25 cellular contexts compared by ENCODE assay signal in the genomic region with DNA sequence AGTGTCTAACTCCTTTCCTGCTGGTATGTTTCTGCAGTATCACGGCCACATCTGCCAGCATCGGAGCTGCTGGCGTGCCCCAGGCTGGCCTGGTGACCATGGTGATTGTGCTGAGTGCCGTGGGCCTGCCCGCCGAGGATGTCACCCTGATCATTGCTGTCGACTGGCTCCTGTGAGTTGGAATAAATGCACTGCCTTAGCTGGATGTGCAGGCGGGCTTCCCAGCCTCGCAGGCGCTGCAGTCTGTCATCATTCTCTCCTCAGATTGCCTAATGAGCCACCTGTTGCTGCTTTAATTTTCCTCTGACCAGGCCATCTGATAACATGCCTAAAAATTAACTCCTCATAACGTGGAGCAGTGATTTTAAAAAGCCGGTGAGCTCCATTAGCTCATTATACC.
DNase-seq lines count a peak whose midpoint lies in the region; ATAC-seq and TF ChIP-seq lines count a peak whose summit lies in the region.
"Had no signal": no experiment of that assay in that cellular context is flagged by ENCODE, and none has a peak within 500 bp of the region (broad histone marks: within the 10 kb centered on the region; RNA-seq: fewer than 3 reads in every experiment).

No MANE protein-coding gene starts in this region.

- H3K4me1 ChIP-seq in gastrocnemius medialis: peaks cover 17 to 20% of the 10 kb centered on the region in 2 donors
- H3K4me1 ChIP-seq: SJSA1 had no signal

- no peaks in the 10 kb centered on the region for H3K27me3 ChIP-seq in gastrocnemius medialis
- H3K27me3 ChIP-seq: SJSA1 had no signal

- intact Hi-C loops in gastrocnemius medialis (cut with DNase I; ENCODE audit: low total_unique reads): no loop called here

- in situ Hi-C loops in gastrocnemius medialis (cut with MboI; ENCODE audit: low sequenced_read_pairs in 4 of 4): no loop called here

- H3K4me3 ChIP-seq in gastrocnemius medialis: no peak overlapping the region
- H3K4me3 ChIP-seq: GM23338, HAP-1, SJSA1 had no signal

- no peaks in the 10 kb centered on the region for H3K36me3 ChIP-seq in gastrocnemius medialis
- H3K36me3 ChIP-seq: HAP-1, SJSA1 had no signal

- peak; percentile 16 for DNase-seq in NCI-H1694 treated with DMSO at 0.1 percent for 48 hours (lab: John Stamatoyannopoulos, UW)
- DNase-seq in NCI-H1694 (lab: John Stamatoyannopoulos, UW): no peak
- peak; percentile 35 for DNase-seq in Ammon's horn (ENCODE audit: low spot score)
- peak; percentile 1 for DNase-seq in SK-N-DZ (ENCODE audit: low spot score)
- DNase-seq in gastrocnemius medialis: peak; percentile 22 to 54
- no peak for DNase-seq in dermis blood vessel endothelial cell
- DNase-seq in stimulated activated CD4-positive, alpha-beta T cell treated with anti-CD3 and anti-CD28 coated beads, Interleukin-12 subunit alpha, Interleukin-12 subunit beta, amount 100 ng/mL, for 4 hours: no peak
- DNase-seq in AG08395 (ENCODE audit: low spot score): no peak
- DNase-seq: ACHN; C1 segment of cervical spinal cord; Calu3; CD8-positive, alpha-beta memory T cell; DMS53; GDM1; KG1; NCI-H1092 treated with DMSO at 0.1 percent for 48 hours; NCI-H1436 treated with DMSO at 0.1 percent for 48 hours; NCI-H2081; NCI-H774 had no signal

- no peak for TF ChIP-seq POLR2A in gastrocnemius medialis (IDR thresholded peaks at IDR 0.05)

- peak; percentile 93 to 94 for ATAC-seq in gastrocnemius medialis
- ATAC-seq: GM23338, Right ventricle myocardium inferior had no signal

- no peak for TF ChIP-seq CTCF in gastrocnemius medialis (IDR thresholded peaks at IDR 0.05 in 4 of 5, conservative IDR thresholded peaks at IDR 0.05 in 1 of 5)

- no peaks in the 10 kb centered on the region for H3K9me3 ChIP-seq in gastrocnemius medialis
- H3K9me3 ChIP-seq: HAP-1, SJSA1 had no signal

- peak overlapping the region; percentile 48 to 74 (median 68) for H3K27ac ChIP-seq in gastrocnemius medialis
- H3K27ac ChIP-seq: 22Rv1, HL-60, SJSA1 had no signal

Comparison
In these comparisons a context has a peak if more than half of its experiments do, and no peak if none do; other contexts are left out.
1. DNase-seq: peak in NCI-H1694 treated with DMSO at 0.1 percent for 48 hours (single experiment), Ammon's horn (single experiment), SK-N-DZ (single experiment) and gastrocnemius medialis (2 of 2); none in NCI-H1694 (single experiment), dermis blood vessel endothelial cell (single experiment), stimulated activated CD4-positive, alpha-beta T cell treated with anti-CD3 and anti-CD28 coated beads, Interleukin-12 subunit alpha, Interleukin-12 subunit beta, amount 100 ng/mL, for 4 hours (single experiment) and AG08395 (single experiment).